ENCODE assay signal across 8 cellular contexts in the genomic region with DNA sequence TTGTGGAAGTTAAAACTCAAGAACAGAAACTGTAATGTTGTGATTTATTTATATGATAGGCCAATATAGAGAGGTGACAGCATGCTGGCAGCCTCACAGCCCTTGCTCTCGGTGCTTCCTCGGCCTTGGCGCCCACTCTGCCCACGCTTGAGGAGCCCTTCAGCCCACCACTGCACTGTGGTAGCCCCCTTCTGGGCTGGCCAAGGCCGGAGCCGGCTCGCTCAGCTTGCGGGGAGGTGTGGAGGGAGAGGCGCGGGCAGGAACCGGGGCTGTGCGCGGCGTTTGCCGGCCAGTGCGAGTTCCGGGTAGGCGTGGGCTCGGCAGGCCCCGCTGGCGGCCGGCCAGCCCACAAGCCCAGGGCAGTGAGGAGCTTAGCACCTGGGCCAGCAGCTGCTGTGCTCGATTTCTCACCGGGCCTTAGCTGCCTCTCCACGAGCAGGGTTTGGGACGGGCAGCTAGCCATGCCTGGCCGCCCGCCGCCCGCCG.
A peak's percentile ranks its signal among the peaks of the same experiment; 100 is the strongest.
DNase-seq lines count a peak whose midpoint lies in the region; ATAC-seq, FAIRE-seq and TF ChIP-seq lines count a peak whose summit lies in the region.

No MANE protein-coding gene starts in this region.

- H4K20me1 ChIP-seq in endothelial cell of umbilical vein (replicated peaks; ENCODE audit: control insufficient read depth, extremely low read depth, insufficient read depth, low read length), result no peaks in the 10 kb centered on the region

- intact Hi-C loops in endothelial cell of umbilical vein (cut with micrococcal nuclease) (loop anchor here (2.0 kb wide), 1 partner anchor 104 kb away; the partner anchor contains the start of gene COX16), natural killer cell (cut with micrococcal nuclease) (no loop called here)

- ATAC-seq in HG03342 (IDR thresholded peaks at IDR 0.05; ENCODE audit: unreplicated experiment), result peak; percentile 67
- ATAC-seq in RWPE2 (ENCODE audit: low read depth), result peak; percentile 95
- peak; percentile 53 to 84 (median 60) for ATAC-seq in natural killer cell

- H3K4me3 ChIP-seq in RWPE2 (ENCODE audit: severe bottlenecking) (peak overlapping the region; percentile 27), endothelial cell of umbilical vein (replicated peaks in 1 of 3; ENCODE audit: insufficient read depth in 1 of 3, low read depth in 1 of 3, low read length in 3 of 3) (peak overlapping the region; percentile 16 to 46 (median 43))

- no peak overlapping the region for H3K27ac Mint-ChIP-seq in natural killer cell

- peaks cover 16% of the 10 kb centered on the region for H3K36me3 Mint-ChIP-seq in natural killer cell

- peaks cover 39 to 71% of the 10 kb centered on the region in 2 donors for H3K27me3 Mint-ChIP-seq in natural killer cell (ENCODE audit: low read depth in 2 of 2)

- H3K4me1 ChIP-seq in RWPE2 (ENCODE audit: insufficient read depth, poor library complexity, severe bottlenecking), result no peaks in the 10 kb centered on the region
- H3K4me1 ChIP-seq in endothelial cell of umbilical vein (ENCODE audit: control insufficient read depth, extremely low read depth, insufficient read depth, low read length), result no peaks in the 10 kb centered on the region

- no peaks in the 10 kb centered on the region for H3K9me3 Mint-ChIP-seq in natural killer cell

- CTCF ChIA-PET in endothelial cell of umbilical vein (lab: Charles Lee), result interaction anchor here (0.8 kb wide), 1 partner anchor 167 kb away, joined by 4 read pairs; no protein-coding TSS in a partner anchor

- H3K4me1 Mint-ChIP-seq in natural killer cell, result peaks cover 0 to 8% of the 10 kb centered on the region in 2 donors

- no peak overlapping the region for H3K9ac ChIP-seq in endothelial cell of umbilical vein (replicated peaks; ENCODE audit: extremely low read depth, insufficient read depth, low read length)

- H3K9me1 ChIP-seq in endothelial cell of umbilical vein (replicated peaks; ENCODE audit: control insufficient read depth, extremely low read depth, insufficient read depth, low read length), result no peaks in the 10 kb centered on the region

- no peak for TF ChIP-seq CTCF in RWPE2 (IDR thresholded peaks at IDR 0.05; ENCODE audit: poor library complexity, severe bottlenecking)
- TF ChIP-seq CTCF in endothelial cell of umbilical vein (IDR thresholded peaks at IDR 0.05; ENCODE audit: extremely low read depth in 1 of 2, insufficient read depth in 1 of 2, low read depth in 1 of 2, low read length in 2 of 2), result no peak
- TF ChIP-seq CTCF in natural killer cell (IDR thresholded peaks at IDR 0.05), result no peak

- dilution Hi-C loops in endothelial cell of umbilical vein (cut with MboI; ENCODE audit: extremely low pct_ligation_motif_present, low sequenced_read_pairs), result no loop called here

- peak; percentile 33 to 54 for DNase-seq in NCI-H187 (lab: John Stamatoyannopoulos, UW)
- DNase-seq in NCI-H187 treated with DMSO at 0.1 percent for 48 hours (lab: John Stamatoyannopoulos, UW), result no peak
- no peak for DNase-seq in RWPE2 (ENCODE audit: low spot score)
- DNase-seq in endothelial cell of umbilical vein (ENCODE audit: low read depth, low spot score), result peak; percentile 30
- DNase-seq in natural killer cell, result no peak
- no peak for DNase-seq in Ammon's horn (ENCODE audit: low spot score)
- DNase-seq in KG1 (lab: John Stamatoyannopoulos, UW), result no peak

- no peaks in the 10 kb centered on the region for H3K79me2 ChIP-seq in endothelial cell of umbilical vein (ENCODE audit: control insufficient read depth, insufficient read depth, low read length)

- peak overlapping the region; percentile 76 for H3K4me2 ChIP-seq in endothelial cell of umbilical vein (ENCODE audit: insufficient read depth, low read length)

- H3K36me3 ChIP-seq in RWPE2 (ENCODE audit: low read depth), result no peaks in the 10 kb centered on the region
- H3K36me3 ChIP-seq in endothelial cell of umbilical vein (ENCODE audit: control insufficient read depth in 2 of 2, extremely low read depth in 1 of 2, insufficient read depth in 2 of 2, low read length in 2 of 2), result no peaks in the 10 kb centered on the region

- POLR2A ChIA-PET in endothelial cell of umbilical vein (lab: Charles Lee), result no interaction called here

- no peaks in the 10 kb centered on the region for H3K9me3 ChIP-seq in RWPE2 (ENCODE audit: severe bottlenecking)
- no peaks in the 10 kb centered on the region for H3K9me3 ChIP-seq in endothelial cell of umbilical vein (replicated peaks; ENCODE audit: control insufficient read depth, insufficient read depth, low read length)

- peak overlapping the region; percentile 97 for H2AFZ ChIP-seq in endothelial cell of umbilical vein (ENCODE audit: low read depth, low read length)

- TF ChIP-seq POLR2A in endothelial cell of umbilical vein (IDR thresholded peaks at IDR 0.05; ENCODE audit: low read depth, low read length), result no peak

- H3K27me3 ChIP-seq in RWPE2 (ENCODE audit: insufficient read depth, poor library complexity, severe bottlenecking), result peaks cover 39% of the 10 kb centered on the region
- H3K27me3 ChIP-seq in endothelial cell of umbilical vein (ENCODE audit: control insufficient read depth in 2 of 2, insufficient read depth in 2 of 2, low read length in 2 of 2), result peaks cover 2 to 6% of the 10 kb centered on the region in 2 experiments

- no peak for FAIRE-seq in endothelial cell of umbilical vein (lab: Jason Lieb, UNC)

- peak overlapping the region; percentile 35 for H3K4me3 Mint-ChIP-seq in natural killer cell

- no peak overlapping the region for H3K27ac ChIP-seq in RWPE2 (ENCODE audit: poor library complexity, severe bottlenecking)
- H3K27ac ChIP-seq in endothelial cell of umbilical vein (ENCODE audit: insufficient read depth, low read depth, low read length), result no peak overlapping the region

- no TSS peak for BruUV-seq in endothelial cell of umbilical vein (replicated peaks; lab: Mats Ljungman, UMichigan)

TF ChIP-seq in endothelial cell of umbilical vein, 7 proteins besides CTCF, POLR2A, EP300 and RAD21:
- TF ChIP-seq JUN (IDR thresholded peaks at IDR 0.05; ENCODE audit: borderline replicate concordance, insufficient read depth, insufficient read length, low read depth), result no peak
- TF ChIP-seq MYC (IDR thresholded peaks at IDR 0.05; ENCODE audit: low read depth, low read length), result no peak

Comparison
In these comparisons a context has a peak if more than half of its experiments do, and no peak if none do; other contexts are left out.
1. DNase-seq: peak in NCI-H187 (2 of 2) and endothelial cell of umbilical vein (single experiment); none in NCI-H187 treated with DMSO at 0.1 percent for 48 hours (single experiment), RWPE2 (single experiment), natural killer cell (single experiment), Ammon's horn (single experiment) and KG1 (single experiment).
2. Peak in every context shown above with its lines, with median percentiles within 50 percentile points of each other: ATAC-seq.